Comparison of ENCODE assay signal across 21 cellular contexts in genomic region chr7:117929217-117929616, GRCh38. TPM values are rescaled to one million over a fixed set of nuclear protein-coding genes. Genes with fewer than 3 reads are reported as not detected.
DNase-seq lines count a peak whose midpoint lies in the region; TF ChIP-seq lines count a peak whose summit lies in the region.
"Had no signal": no experiment of that assay in that cellular context is flagged by ENCODE, and none has a peak within 500 bp of the region (broad histone marks: within the 10 kb centered on the region; RNA-seq: fewer than 3 reads in every experiment).

No MANE protein-coding gene starts in this region.

- H3K9me3 ChIP-seq in cardiac muscle cell (ENCODE audit: low read depth) (no peaks in the 10 kb centered on the region), right atrium auricular region (peaks cover 0 to 12% of the 10 kb centered on the region in 2 donors), mesodermal cell (ENCODE audit: control insufficient read depth, low read length) (no peaks in the 10 kb centered on the region)
- H3K9me3 ChIP-seq: BE2C had no signal

- H3K27ac ChIP-seq in cardiac muscle cell (peak overlapping the region; percentile 9), right atrium auricular region (no peak overlapping the region), mesodermal cell (ENCODE audit: low read depth, low read length, severe bottlenecking) (peak overlapping the region; percentile 29)

- H3K36me3 ChIP-seq in cardiac muscle cell (no peaks in the 10 kb centered on the region), right atrium auricular region (no peaks in the 10 kb centered on the region), mesodermal cell (ENCODE audit: control insufficient read depth, insufficient read depth, low read length) (no peaks in the 10 kb centered on the region)
- H3K36me3 ChIP-seq: BE2C had no signal

- H3K4me3 ChIP-seq in cardiac muscle cell (no peak overlapping the region), right atrium auricular region (no peak overlapping the region), mesodermal cell (ENCODE audit: extremely low read depth, insufficient read depth, low read length, poor library complexity, severe bottlenecking) (no peak overlapping the region)
- H3K4me3 ChIP-seq: GM23338 had no signal

- H3K27me3 ChIP-seq in cardiac muscle cell: no peaks in the 10 kb centered on the region
- no peaks in the 10 kb centered on the region for H3K27me3 ChIP-seq in right atrium auricular region

- DNase-seq in cardiac muscle cell (ENCODE audit: low read depth in 1 of 2, low spot score in 1 of 2) (no peak), right atrium auricular region (ENCODE audit: low spot score) (no peak), SK-N-DZ (ENCODE audit: low spot score) (peak; percentile 97), dermis blood vessel endothelial cell (no peak)
- DNase-seq in stimulated activated CD4-positive, alpha-beta T cell treated with anti-CD3 and anti-CD28 coated beads, Interleukin-4, amount 100 ng/mL, for 24 hours: no peak
- no peak for DNase-seq in stimulated activated naive CD4-positive, alpha-beta T cell treated with Interleukin-2 at 50 U/mL for 16 hours (lab: John Stamatoyannopoulos, UW)
- DNase-seq: ACHN; BE2C; C1 segment of cervical spinal cord; CD4-positive, CD25-positive, alpha-beta regulatory T cell; CD8-positive, alpha-beta memory T cell; COR-L47; DMS 273 treated with DMSO at 0.1 percent for 48 hours; DMS53; DND-41; EL; H7; HFFc6; IMR-90 had no signal

- H3K4me1 ChIP-seq in cardiac muscle cell (ENCODE audit: low read depth): peaks cover 24% of the 10 kb centered on the region
- no peaks in the 10 kb centered on the region for H3K4me1 ChIP-seq in right atrium auricular region
- H3K4me1 ChIP-seq in mesodermal cell (ENCODE audit: control insufficient read depth, insufficient read depth, low read length, poor library complexity, severe bottlenecking): no peaks in the 10 kb centered on the region
- H3K4me1 ChIP-seq: BE2C had no signal

- no peak for TF ChIP-seq CTCF in cardiac muscle cell (IDR thresholded peaks at IDR 0.05; ENCODE audit: low read depth, low read length)
- TF ChIP-seq CTCF in right atrium auricular region (IDR thresholded peaks at IDR 0.05): no peak

RNA-seq across cellular contexts. Expression of gene CTTNBP2, which starts 56.0 kb away (rescaled TPM):
- total RNA-seq in cardiac muscle cell (21.8 and 51.2 TPM in 2 replicates), right atrium auricular region (1 to 10 TPM; 4.4 to 4.6 TPM), dermis blood vessel endothelial cell (0.34 and 0.37 TPM in 2 replicates)
- polyA plus RNA-seq in cardiac muscle cell: 30.0 and 33.5 TPM in 2 replicates
- 0.02 and 0.22 TPM in 2 replicates for polyA plus RNA-seq in SK-N-DZ (2014; cell fraction: cytosol; rRNA removed)
- 0.03 TPM in 1 of 2 replicates, not detected in the other for polyA plus RNA-seq in SK-N-DZ (2014; cell fraction: nucleus; rRNA removed)
- polyA plus RNA-seq in mesodermal cell (2013, experiment 1 of 2): 4.9 TPM
- polyA plus RNA-seq in mesodermal cell (2013, experiment 2 of 2): 7.1 TPM
- total RNA-seq: CD4-positive, CD25-positive, alpha-beta regulatory T cell; CD8-positive, alpha-beta memory T cell; HFFc6 had no signal
- polyA plus RNA-seq: CD4-positive, CD25-positive, alpha-beta regulatory T cell; CD8-positive, alpha-beta memory T cell had no signal

Comparison
In these comparisons a context has a peak if more than half of its experiments do, and no peak if none do; other contexts are left out.
1. H3K27ac ChIP-seq: peak in cardiac muscle cell (single experiment) and mesodermal cell (single experiment); none in right atrium auricular region (0 of 2).